Comparison of ENCODE assay signal across 1 cellular context in the genomic region with DNA sequence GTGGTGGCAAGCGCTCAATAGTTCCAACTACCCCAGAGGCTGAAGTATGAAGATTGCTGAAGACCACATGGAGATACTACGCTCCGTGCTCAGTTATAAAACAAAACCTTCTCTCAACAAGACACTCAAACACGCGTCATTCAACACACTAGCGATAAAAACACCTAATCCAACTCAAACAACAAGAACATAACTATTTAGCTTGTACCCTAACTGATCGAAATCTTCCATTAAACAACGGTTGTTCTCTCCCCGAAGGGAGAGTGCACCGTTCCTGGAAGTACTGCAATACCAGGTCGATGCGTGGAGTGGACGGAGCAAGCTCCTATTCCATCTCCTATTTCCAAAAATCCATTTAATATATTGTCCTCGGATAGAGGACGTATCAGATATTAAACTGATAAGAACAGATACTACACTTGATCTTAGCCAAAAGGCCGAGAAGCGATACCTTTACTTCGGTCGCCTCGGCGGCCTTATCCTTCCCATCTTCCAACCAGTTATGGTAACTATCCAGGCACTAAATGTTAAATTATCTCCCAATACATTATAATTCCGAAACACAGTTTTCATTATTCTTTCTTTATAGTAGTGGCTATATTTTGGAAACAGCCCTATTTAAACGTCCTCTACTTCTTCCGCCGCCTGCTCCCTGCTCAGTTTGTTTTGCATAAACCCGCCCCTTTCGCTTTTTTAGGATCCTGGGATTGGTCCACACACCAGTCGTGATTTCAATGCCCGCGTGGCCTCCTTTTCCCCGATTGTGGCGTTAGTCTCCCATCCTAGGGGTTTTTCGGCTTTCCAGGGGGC.
TF ChIP-seq lines count a peak whose summit lies in the region.

No MANE protein-coding gene starts in this region.

TF ChIP-seq in liver, 16 proteins besides CTCF, POLR2A, EP300 and RAD21 (continued from another document):
- TF ChIP-seq, protein P1, sequence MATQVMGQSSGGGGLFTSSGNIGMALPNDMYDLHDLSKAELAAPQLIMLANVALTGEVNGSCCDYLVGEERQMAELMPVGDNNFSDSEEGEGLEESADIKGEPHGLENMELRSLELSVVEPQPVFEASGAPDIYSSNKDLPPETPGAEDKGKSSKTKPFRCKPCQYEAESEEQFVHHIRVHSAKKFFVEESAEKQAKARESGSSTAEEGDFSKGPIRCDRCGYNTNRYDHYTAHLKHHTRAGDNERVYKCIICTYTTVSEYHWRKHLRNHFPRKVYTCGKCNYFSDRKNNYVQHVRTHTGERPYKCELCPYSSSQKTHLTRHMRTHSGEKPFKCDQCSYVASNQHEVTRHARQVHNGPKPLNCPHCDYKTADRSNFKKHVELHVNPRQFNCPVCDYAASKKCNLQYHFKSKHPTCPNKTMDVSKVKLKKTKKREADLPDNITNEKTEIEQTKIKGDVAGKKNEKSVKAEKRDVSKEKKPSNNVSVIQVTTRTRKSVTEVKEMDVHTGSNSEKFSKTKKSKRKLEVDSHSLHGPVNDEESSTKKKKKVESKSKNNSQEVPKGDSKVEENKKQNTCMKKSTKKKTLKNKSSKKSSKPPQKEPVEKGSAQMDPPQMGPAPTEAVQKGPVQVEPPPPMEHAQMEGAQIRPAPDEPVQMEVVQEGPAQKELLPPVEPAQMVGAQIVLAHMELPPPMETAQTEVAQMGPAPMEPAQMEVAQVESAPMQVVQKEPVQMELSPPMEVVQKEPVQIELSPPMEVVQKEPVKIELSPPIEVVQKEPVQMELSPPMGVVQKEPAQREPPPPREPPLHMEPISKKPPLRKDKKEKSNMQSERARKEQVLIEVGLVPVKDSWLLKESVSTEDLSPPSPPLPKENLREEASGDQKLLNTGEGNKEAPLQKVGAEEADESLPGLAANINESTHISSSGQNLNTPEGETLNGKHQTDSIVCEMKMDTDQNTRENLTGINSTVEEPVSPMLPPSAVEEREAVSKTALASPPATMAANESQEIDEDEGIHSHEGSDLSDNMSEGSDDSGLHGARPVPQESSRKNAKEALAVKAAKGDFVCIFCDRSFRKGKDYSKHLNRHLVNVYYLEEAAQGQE (IDR thresholded peaks at IDR 0.05): peak; percentile 94
- TF ChIP-seq TAF1 (conservative IDR thresholded peaks at IDR 0.05) (peak; percentile 88), RXRA (IDR thresholded peaks at IDR 0.05) (peak; percentile 73 to 79), HNF4A (conservative IDR thresholded peaks at IDR 0.05) (peak; percentile 56 to 59)
